Comparison of ENCODE assay signal across 18 cellular contexts in genomic region chr2:205746408-205746785, GRCh38.
A peak's percentile ranks its signal among the peaks of the same experiment; 100 is the strongest.
DNase-seq lines count a peak whose midpoint lies in the region; ATAC-seq, FAIRE-seq and TF ChIP-seq lines count a peak whose summit lies in the region.
"Had no signal": no experiment of that assay in that cellular context is flagged by ENCODE, and none has a peak within 500 bp of the region (broad histone marks: within the 10 kb centered on the region; RNA-seq: fewer than 3 reads in every experiment).

No MANE protein-coding gene starts in this region.

- H3K18ac ChIP-seq in neuronal stem cell (ENCODE audit: low read length), result peak overlapping the region; percentile 61

- no peak for TF ChIP-seq RAD21 in A549 (conservative IDR thresholded peaks at IDR 0.05 in 1 of 2, IDR thresholded peaks at IDR 0.05 in 1 of 2)

- DNase-seq in A549 (ENCODE audit: low read depth in 1 of 2, low spot score in 1 of 2) (peak in 1 of 2 experiments; percentile 51), Peyer's patch (peak in 2 of 3 donors; percentile 62 to 69), esophagus muscularis mucosa (ENCODE audit: extremely low spot score) (no peak), neuronal stem cell (ENCODE audit: low spot score) (no peak), ACHN (no peak), spleen (no peak), NOMO-1 treated with DMSO at 0.1 percent for 48 hours (lab: John Stamatoyannopoulos, UW; ENCODE audit: unreplicated experiment) (no peak)
- DNase-seq: activated B cell treated with CpG ODN at 0.5 μM for 24 hours, DMS79, hippocampal formation, NCI-H2227 treated with DMSO at 0.1 percent for 48 hours, T-helper 17 cell had no signal

- H3K4me1 ChIP-seq in A549 (peaks cover 67% of the 10 kb centered on the region), Peyer's patch (peaks cover 0 to 19% (median 1%) of the 10 kb centered on the region in 4 donors), esophagus muscularis mucosa (peaks cover 0 to 100% (median 95%) of the 10 kb centered on the region in 4 donors), neuronal stem cell (ENCODE audit: control insufficient read depth in 2 of 2, insufficient read depth in 1 of 2, low read depth in 1 of 2, low read length in 2 of 2) (peaks cover 2 to 8% of the 10 kb centered on the region in 2 donors), spleen (no peaks in the 10 kb centered on the region)

- no peak overlapping the region for H3K14ac ChIP-seq in neuronal stem cell (ENCODE audit: low read length)

- no peak overlapping the region for H4K91ac ChIP-seq in neuronal stem cell (ENCODE audit: low read depth, low read length, poor library complexity)

- H2BK120ac ChIP-seq in neuronal stem cell (ENCODE audit: low read depth, low read length), result no peak overlapping the region

- in situ Hi-C loops in ACHN (cut with HindIII; ENCODE audit: low pct_ligation_motif_present, low pct_unique_long_range_greater_than_20kb, low sequenced_read_pairs), result no loop called here

- peak overlapping the region; percentile 20 for H3K23ac ChIP-seq in neuronal stem cell (ENCODE audit: low read depth, low read length, poor library complexity)

- WGBS in A549 (ENCODE audit: missing lambda C conversion rate), result 59% methylated on average over 6 of the region's 7 CpGs
- 65% methylated on average over 7 of the region's 7 CpGs for WGBS in esophagus muscularis mucosa
- no CpG with 5 or more reads among the region's 7 CpGs for WGBS in neuronal stem cell (ENCODE audit: extremely low coverage in 2 of 2, insufficient read length in 2 of 2, insufficient replicate concordance in 1 of 2), 2 donors
- WGBS in spleen, 5 donors, result 85 to 100% (median 91%) methylated on average over 5 to 7 of the region's 7 CpGs

- no peak overlapping the region for H3K9ac ChIP-seq in neuronal stem cell (ENCODE audit: low read depth, low read length, poor library complexity)
- H3K9ac ChIP-seq: BLaER1 treated with 17β-estradiol and CSF1 and Interleukin-3, amounts not matched to agents 10 nM and 100 nM had no signal

- no peak for FAIRE-seq in A549 (lab: Jason Lieb, UNC)
- FAIRE-seq: GM18507 had no signal

- intact Hi-C loops in esophagus muscularis mucosa (cut with DNase I) (no loop called here), spleen (cut with DNase I; ENCODE audit: low total_unique reads) (no loop called here)

- no peak overlapping the region for H2BK12ac ChIP-seq in neuronal stem cell (ENCODE audit: low read length)

- CTCF ChIA-PET in A549 (lab: Yijun Ruan, JAX), result interaction anchor here (0.9 to 1.8 kb wide), 2 partner anchors 9 to 12 kb away, joined by 3 to 4 read pairs; no protein-coding TSS in a partner anchor

- TF ChIP-seq EP300 in A549 (IDR thresholded peaks at IDR 0.05) (no peak), esophagus muscularis mucosa (IDR thresholded peaks at IDR 0.05) (no peak)

- H3K4me3 ChIP-seq in A549 (no peak overlapping the region), Peyer's patch (no peak overlapping the region), esophagus muscularis mucosa (no peak overlapping the region), neuronal stem cell (ENCODE audit: low read length in 2 of 2) (no peak overlapping the region), spleen (no peak overlapping the region)
- H3K4me3 ChIP-seq: BLaER1 treated with 17β-estradiol and CSF1 and Interleukin-3, amounts not matched to agents 10 nM and 100 nM; smooth muscle cell; thoracic aorta had no signal

- no peaks in the 10 kb centered on the region for H3K27me3 ChIP-seq in Peyer's patch
- H3K27me3 ChIP-seq in esophagus muscularis mucosa, result no peaks in the 10 kb centered on the region
- H3K27me3 ChIP-seq in neuronal stem cell (ENCODE audit: control insufficient read depth in 3 of 3, insufficient read depth in 3 of 3, low read depth in 1 of 3, low read length in 3 of 3), result no peaks in the 10 kb centered on the region
- no peaks in the 10 kb centered on the region for H3K27me3 ChIP-seq in spleen (replicated peaks in 1 of 7)
- H3K27me3 ChIP-seq: BLaER1 treated with 17β-estradiol and CSF1 and Interleukin-3, amounts not matched to agents 10 nM and 100 nM had no signal

- H3K36me3 ChIP-seq in Peyer's patch, result peaks cover 0 to 28% (median 0%) of the 10 kb centered on the region in 3 donors
- H3K36me3 ChIP-seq in esophagus muscularis mucosa, result peaks cover 3 to 90% (median 67%) of the 10 kb centered on the region in 4 donors
- H3K36me3 ChIP-seq in neuronal stem cell (replicated peaks in 1 of 2; ENCODE audit: control insufficient read depth in 2 of 2, insufficient read depth in 2 of 2, low read length in 2 of 2), result peaks cover 5 to 94% of the 10 kb centered on the region in 2 donors
- H3K36me3 ChIP-seq in spleen, result peaks cover 0 to 62% (median 8%) of the 10 kb centered on the region in 6 donors
- H3K36me3 ChIP-seq: thoracic aorta had no signal

- H3K27ac ChIP-seq in A549, result peak overlapping the region; percentile 87 to 94
- peak overlapping the region in 1 of 4 donors; percentile 72 for H3K27ac ChIP-seq in Peyer's patch
- peak overlapping the region; percentile 80 to 98 (median 90) for H3K27ac ChIP-seq in esophagus muscularis mucosa (replicated peaks in 1 of 4)
- H3K27ac ChIP-seq in neuronal stem cell (replicated peaks; ENCODE audit: low read length), result no peak overlapping the region
- no peak overlapping the region for H3K27ac ChIP-seq in spleen
- H3K27ac ChIP-seq: 22Rv1; BLaER1 treated with 17β-estradiol and CSF1 and Interleukin-3, amounts not matched to agents 10 nM and 100 nM; thoracic aorta had no signal

- H3K9me3 ChIP-seq in A549 (no peaks in the 10 kb centered on the region), Peyer's patch (no peaks in the 10 kb centered on the region), esophagus muscularis mucosa (no peaks in the 10 kb centered on the region), neuronal stem cell (replicated peaks in 1 of 2; ENCODE audit: control insufficient read depth in 2 of 2, insufficient read depth in 1 of 2, low read depth in 1 of 2, low read length in 2 of 2) (no peaks in the 10 kb centered on the region), spleen (no peaks in the 10 kb centered on the region)
- H3K9me3 ChIP-seq: BLaER1 treated with 17β-estradiol and CSF1 and Interleukin-3, amounts not matched to agents 10 nM and 100 nM; thoracic aorta had no signal

- POLR2A ChIA-PET in A549 (lab: Yijun Ruan, JAX), result interaction anchor here (0.6 to 1.1 kb wide), 2 partner anchors 32 to 64 kb away, joined by 3 read pairs; partner anchors contain the start of gene NRP2

- ATAC-seq in A549, result peak; percentile 22 to 41; a peak in 4 of 6 replicates
- ATAC-seq in GM21381 (IDR thresholded peaks at IDR 0.05; ENCODE audit: unreplicated experiment), result no peak
- ATAC-seq: T-helper 17 cell had no signal

- H2AK5ac ChIP-seq in neuronal stem cell (ENCODE audit: low read depth, low read length), result no peak overlapping the region

- no peak for TF ChIP-seq POLR2A in A549 (IDR thresholded peaks at IDR 0.05; ENCODE audit: low read length)
- TF ChIP-seq POLR2A in Peyer's patch (IDR thresholded peaks at IDR 0.05), result no peak
- TF ChIP-seq POLR2A in esophagus muscularis mucosa (IDR thresholded peaks at IDR 0.05; ENCODE audit: low read depth), result no peak
- no peak for TF ChIP-seq POLR2A in spleen (IDR thresholded peaks at IDR 0.05)

- no peak overlapping the region for H2BK15ac ChIP-seq in neuronal stem cell (ENCODE audit: low read length)

- H3K79me1 ChIP-seq in neuronal stem cell (ENCODE audit: low read depth, low read length), result no peaks in the 10 kb centered on the region

- no peak overlapping the region for H2BK5ac ChIP-seq in neuronal stem cell (ENCODE audit: low read length)

- TF ChIP-seq CTCF in A549 (IDR thresholded peaks at IDR 0.05) (no peak), Peyer's patch (IDR thresholded peaks at IDR 0.05) (no peak), esophagus muscularis mucosa (IDR thresholded peaks at IDR 0.05) (no peak), spleen (IDR thresholded peaks at IDR 0.05 in 8 of 11, conservative IDR thresholded peaks at IDR 0.05 in 3 of 11) (no peak)

- H3K4me2 ChIP-seq in A549, result peak overlapping the region; percentile 36
- H3K4me2 ChIP-seq in neuronal stem cell (ENCODE audit: insufficient read depth, low read length, poor library complexity, severe bottlenecking), result no peak overlapping the region
- H3K4me2 ChIP-seq: BLaER1 treated with 17β-estradiol and CSF1 and Interleukin-3, amounts not matched to agents 10 nM and 100 nM; smooth muscle cell had no signal

- H3K4ac ChIP-seq in neuronal stem cell (ENCODE audit: low read length), result no peak overlapping the region

- no peak overlapping the region for H4K8ac ChIP-seq in neuronal stem cell (ENCODE audit: low read depth, low read length)

- no peak overlapping the region for H2AFZ ChIP-seq in neuronal stem cell (ENCODE audit: low read length)

TF ChIP-seq in A549, 52 proteins besides CTCF, POLR2A, EP300 and RAD21:
- TF ChIP-seq RARB (CRISPR knock-in tag; IDR thresholded peaks at IDR 0.05), result no peak
- TF ChIP-seq HES2 (IDR thresholded peaks at IDR 0.05), result no peak
- no peak for TF ChIP-seq MAFK (IDR thresholded peaks at IDR 0.05; ENCODE audit: partially characterized antibody)
- TF ChIP-seq CHD4 (IDR thresholded peaks at IDR 0.05; ENCODE audit: borderline replicate concordance), result no peak
- TF ChIP-seq CBX8 (IDR thresholded peaks at IDR 0.05), result no peak
- no peak for TF ChIP-seq ZFP36 (IDR thresholded peaks at IDR 0.05; ENCODE audit: borderline replicate concordance, partially characterized antibody)

Comparison
In these comparisons a context has a peak if more than half of its experiments do, and no peak if none do; other contexts are left out.
1. DNase-seq: peak in Peyer's patch (2 of 3); none in esophagus muscularis mucosa (single experiment), neuronal stem cell (single experiment), ACHN (single experiment), spleen (single experiment) and NOMO-1 treated with DMSO at 0.1 percent for 48 hours (single experiment).
2. H3K27ac ChIP-seq: peak in A549 (2 of 2) and esophagus muscularis mucosa (4 of 4); none in neuronal stem cell (single experiment) and spleen (0 of 8).